8 cellular contexts compared by ENCODE assay signal in genomic region chr5:132064738-132065331, GRCh38. TPM values are rescaled to one million over a fixed set of nuclear protein-coding genes. Genes with fewer than 3 reads are reported as not detected.
DNase-seq lines count a peak whose midpoint lies in the region; ATAC-seq, FAIRE-seq and TF ChIP-seq lines count a peak whose summit lies in the region.

No MANE protein-coding gene starts in this region.

- no peak overlapping the region for H3K27ac ChIP-seq in A549
- H3K27ac ChIP-seq in HepG2 (ENCODE audit: extremely low read length, insufficient read depth, low read length) = no peak overlapping the region

- H3K4me3 Mint-ChIP-seq in chondrocyte (ENCODE audit: unreplicated experiment) = no peak overlapping the region

- no peak overlapping the region for H3K27ac Mint-ChIP-seq in chondrocyte (ENCODE audit: unreplicated experiment)

- WGBS in A549 (ENCODE audit: missing lambda C conversion rate) = 74% methylated on average over 6 of the region's 11 CpGs
- 36% methylated on average over 11 of the region's 11 CpGs for WGBS in HepG2 (ENCODE audit: low lambda C conversion rate)

- H3K9me3 ChIP-seq in A549 = no peaks in the 10 kb centered on the region
- no peaks in the 10 kb centered on the region for H3K9me3 ChIP-seq in HepG2 (ENCODE audit: low read length)

- H3K27me3 ChIP-seq in HepG2 (ENCODE audit: control insufficient read depth in 1 of 2, insufficient read depth in 2 of 2, low read length in 2 of 2) = peaks cover 4 to 26% of the 10 kb centered on the region in 2 experiments; a peak in 3 of 5 replicates

- peaks cover 2% of the 10 kb centered on the region for H3K4me1 Mint-ChIP-seq in chondrocyte (ENCODE audit: low read depth)

- TF ChIP-seq POLR2A in A549 (IDR thresholded peaks at IDR 0.05; ENCODE audit: low read length) = no peak
- no peak for TF ChIP-seq POLR2A in HepG2 (IDR thresholded peaks at IDR 0.05; ENCODE audit: insufficient read depth in 1 of 2, low read depth in 2 of 2, low read length in 2 of 2)

- CTCF ChIA-PET in A549 (lab: Yijun Ruan, JAX) = interaction anchor here (0.8 to 5.6 kb wide), 54 partner anchors 10 to 642 kb away, joined by 3 to 86 read pairs (median 4); partner anchors contain the start of gene CSF2
- CTCF ChIA-PET in HepG2 (lab: Yijun Ruan, JAX; ENCODE audit: low intra/inter-chr PET ratio, low total read pairs) = interaction anchor here (2.1 kb wide), 1 partner anchor 69 kb away, joined by 25 read pairs; no protein-coding TSS in a partner anchor

- no peaks in the 10 kb centered on the region for H3K4me1 ChIP-seq in A549
- H3K4me1 ChIP-seq in HepG2 (ENCODE audit: insufficient read depth, low read length) = peaks cover 9% of the 10 kb centered on the region

- TF ChIP-seq RAD21 in A549 (conservative IDR thresholded peaks at IDR 0.05 in 1 of 2, IDR thresholded peaks at IDR 0.05 in 1 of 2) (peak; percentile 56 to 73; a peak in 4 of 5 replicates), HepG2 (CRISPR knock-in tag; IDR thresholded peaks at IDR 0.05) (peak; percentile 28; the same call in 1 of the 2 replicates)

- intact Hi-C loops in HepG2 (cut with micrococcal nuclease; ENCODE audit: unreplicated experiment) = loop anchor here (1.0 to 5.0 kb wide), 2 partner anchors 69 to 112 kb away; no protein-coding TSS in a partner anchor

- no TSS peak for BruUV-seq in HepG2 (replicated peaks; lab: Mats Ljungman, UMichigan)

- no peaks in the 10 kb centered on the region for H3K79me2 ChIP-seq in HepG2 (ENCODE audit: insufficient read depth, low read length)

- H3K36me3 Mint-ChIP-seq in chondrocyte (ENCODE audit: low read depth) = no peaks in the 10 kb centered on the region

- H3K9me3 Mint-ChIP-seq in chondrocyte (ENCODE audit: low read depth) = no peaks in the 10 kb centered on the region

- POLR2A ChIA-PET in A549 (lab: Yijun Ruan, JAX) = interaction anchor here (0.6 to 1.6 kb wide), 2 partner anchors 24 to 229 kb away, joined by 4 to 6 read pairs; partner anchors contain the start of gene SLC22A4
- POLR2A ChIA-PET in HepG2 (lab: Yijun Ruan, JAX) = no interaction called here

- H3K4me2 ChIP-seq in A549 (no peak overlapping the region), HepG2 (ENCODE audit: low read depth, low read length) (peak overlapping the region; percentile 20; the same call in 1 of the 2 replicates)

- no peak for TF ChIP-seq EP300 in A549 (IDR thresholded peaks at IDR 0.05)
- no peak for TF ChIP-seq EP300 in HepG2 (IDR thresholded peaks at IDR 0.05; ENCODE audit: low read depth in 2 of 2, low read length in 2 of 2)
- TF ChIP-seq EP300 in HepG2 (CRISPR knock-in tag; IDR thresholded peaks at IDR 0.05; ENCODE audit: borderline replicate concordance) = no peak

- H3K9ac ChIP-seq in HepG2 (ENCODE audit: insufficient read depth, low read depth, low read length) = no peak overlapping the region

- H4K20me1 ChIP-seq in HepG2 (ENCODE audit: insufficient read depth, low read length) = no peaks in the 10 kb centered on the region

- DNase-seq in A549 (ENCODE audit: low read depth in 1 of 2, low spot score in 1 of 2) = peak; percentile 78 to 84
- DNase-seq in GM13977 (ENCODE audit: low spot score) = peak; percentile 84
- peak; percentile 23 for DNase-seq in NCI-H510A (lab: John Stamatoyannopoulos, UW)
- peak; percentile 69 to 82 for DNase-seq in activated CD4-positive, alpha-beta T cell treated with anti-CD3 and anti-CD28 coated beads for 4 hours
- peak; percentile 82 for DNase-seq in chondrocyte (ENCODE audit: low spot score)
- peak; percentile 52 for DNase-seq in HepG2 (ENCODE audit: low spot score)
- DNase-seq in stimulated activated CD4-positive, alpha-beta T cell treated with anti-CD3 and anti-CD28 coated beads, TNF-alpha, amount 100 ng/mL, for 1 hour (ENCODE audit: low read depth in 3 of 3, low spot score in 1 of 3) = peak; percentile 48 to 77 (median 54)

- in situ Hi-C loops in GM13977 (cut with MboI; ENCODE audit: low pct_unique_long_range_greater_than_20kb, low sequenced_read_pairs, unreplicated experiment) = loop anchor here (10.0 to 25.0 kb wide), 2 partner anchors 70 to 297 kb away; partner anchors contain the start of gene SLC22A5
- in situ Hi-C loops in HepG2 (cut with HindIII; ENCODE audit: extremely low pct_ligation_motif_present, low pct_unique_long_range_greater_than_20kb) = no loop called here

- no peaks in the 10 kb centered on the region for H3K27me3 Mint-ChIP-seq in chondrocyte (ENCODE audit: low read depth)

- H3K4me3 ChIP-seq in A549 (no peak overlapping the region), HepG2 (replicated peaks in 1 of 3; ENCODE audit: insufficient read depth in 1 of 3, low read depth in 2 of 3, low read length in 3 of 3) (no peak overlapping the region)

- no peaks in the 10 kb centered on the region for H3K36me3 ChIP-seq in HepG2 (replicated peaks in 1 of 2; ENCODE audit: control insufficient read depth in 1 of 2, insufficient read depth in 2 of 2, low read length in 2 of 2)

- FAIRE-seq in A549 (lab: Jason Lieb, UNC) (no peak), HepG2 (lab: Jason Lieb, UNC) (peak; percentile 78)

- TF ChIP-seq CTCF in A549 (IDR thresholded peaks at IDR 0.05) (peak; percentile 73), GM13977 (IDR thresholded peaks at IDR 0.05; ENCODE audit: extremely low read depth, insufficient read depth, missing control alignments) (peak; percentile 94), chondrocyte (IDR thresholded peaks at IDR 0.05) (peak; percentile 81), HepG2 (CRISPR knock-in tag; IDR thresholded peaks at IDR 0.05) (peak; percentile 84)

- no peak overlapping the region for H2AFZ ChIP-seq in HepG2 (ENCODE audit: low read length)

- ATAC-seq in A549 = peak; percentile 84 to 93
- ATAC-seq in HG02938 (IDR thresholded peaks at IDR 0.05; ENCODE audit: unreplicated experiment) = peak; percentile 70
- ATAC-seq in HepG2 = peak; percentile 85

RNA-seq across cellular contexts. Expression of gene IL3, which starts 4.4 kb away (rescaled TPM):
- polyA plus RNA-seq in A549 (2011; rRNA removed) (not detected in 2 replicates), A549 (2017; fragmentation: RNase III; extraction: RNeasy Plus Mini Kit Qiagen cat#74134 plus additional on column Dnase treatment) (not detected in 3 replicates), HepG2 (2011; rRNA removed) (not detected in 2 replicates)
- not detected in 2 replicates for polyA plus RNA-seq in A549 (2012; cell fraction: cytosol; rRNA removed)
- polyA plus RNA-seq in A549 (2012; cell fraction: nucleus; rRNA removed) = not detected in 2 replicates
- not detected in 2 replicates for polyA minus RNA-seq in A549 (2011; rRNA and poly(A)+ RNA removed)
- total RNA-seq in chondrocyte (not detected in 3 replicates), HepG2 (2016; rRNA removed; fragmentation: Illumina TruSeq; extraction: Trizol) (not detected in 2 replicates)
- not detected in 2 replicates for total RNA-seq in HepG2 (2016; cell fraction: cytosol; rRNA removed; fragmentation: Illumina TruSeq; extraction: Trizol; ENCODE audit: low read depth)
- not detected in 2 replicates for total RNA-seq in HepG2 (2016; cell fraction: insoluble cytoplasmic fraction; rRNA removed; fragmentation: Illumina TruSeq; extraction: Trizol)
- total RNA-seq in HepG2 (2016; cell fraction: membrane; rRNA removed; fragmentation: Illumina TruSeq; extraction: Trizol) = not detected in 2 replicates
- not detected in 2 replicates for total RNA-seq in HepG2 (2016; cell fraction: nucleus; rRNA removed; fragmentation: Illumina TruSeq; extraction: Trizol)
- not detected in 2 replicates for polyA plus RNA-seq in HepG2 (2011; cell fraction: cytosol; rRNA removed)
- polyA plus RNA-seq in HepG2 (2011; cell fraction: nucleus; rRNA removed) = not detected in 2 replicates
- not detected in 2 replicates for polyA plus RNA-seq in HepG2 (2012)
- not detected in 2 replicates for polyA plus RNA-seq in HepG2 (2016; cell fraction: cytosol; fragmentation: Illumina TruSeq; extraction: Trizol; ENCODE audit: low read depth)
- not detected in 2 replicates for polyA plus RNA-seq in HepG2 (2016; cell fraction: insoluble cytoplasmic fraction; fragmentation: Illumina TruSeq; extraction: Trizol; ENCODE audit: low read depth)
- polyA plus RNA-seq in HepG2 (2016; cell fraction: membrane; fragmentation: Illumina TruSeq; extraction: Trizol; ENCODE audit: low read depth) = not detected in 2 replicates
- not detected in 2 replicates for polyA plus RNA-seq in HepG2 (2016; cell fraction: nucleus; fragmentation: Illumina TruSeq; extraction: Trizol; ENCODE audit: insufficient read depth, low read depth)
- not detected in 2 replicates for polyA minus RNA-seq in HepG2 (2011; rRNA and poly(A)+ RNA removed; ENCODE audit: low replicate concordance)
- not detected in 2 replicates for polyA minus RNA-seq in HepG2 (2011; cell fraction: cytosol; rRNA and poly(A)+ RNA removed)
- not detected in 2 replicates for polyA minus RNA-seq in HepG2 (2011; cell fraction: nucleus; rRNA and poly(A)+ RNA removed)

RNA-seq across cellular contexts. Expression of gene CSF2, which starts 8.8 kb away (rescaled TPM):
- 0.21 TPM in 1 of 2 replicates, not detected in the other for polyA plus RNA-seq in A549 (2011; rRNA removed)
- 0.19 TPM in 2 replicates for polyA plus RNA-seq in A549 (2012; cell fraction: cytosol; rRNA removed)
- 0.11 and 0.76 TPM in 2 replicates for polyA plus RNA-seq in A549 (2012; cell fraction: nucleus; rRNA removed)
- 0.34 TPM in 1 of 3 replicates, not detected in the others for polyA plus RNA-seq in A549 (2017; fragmentation: RNase III; extraction: RNeasy Plus Mini Kit Qiagen cat#74134 plus additional on column Dnase treatment)
- polyA minus RNA-seq in A549 (2011; rRNA and poly(A)+ RNA removed) = not detected in 2 replicates
- total RNA-seq in chondrocyte = not detected in 3 replicates
- not detected in 2 replicates for total RNA-seq in HepG2 (2016; rRNA removed; fragmentation: Illumina TruSeq; extraction: Trizol)
- total RNA-seq in HepG2 (2016; cell fraction: cytosol; rRNA removed; fragmentation: Illumina TruSeq; extraction: Trizol; ENCODE audit: low read depth) = not detected in 2 replicates
- total RNA-seq in HepG2 (2016; cell fraction: insoluble cytoplasmic fraction; rRNA removed; fragmentation: Illumina TruSeq; extraction: Trizol) = not detected in 2 replicates
- not detected in 2 replicates for total RNA-seq in HepG2 (2016; cell fraction: membrane; rRNA removed; fragmentation: Illumina TruSeq; extraction: Trizol)
- not detected in 2 replicates for total RNA-seq in HepG2 (2016; cell fraction: nucleus; rRNA removed; fragmentation: Illumina TruSeq; extraction: Trizol)
- not detected in 2 replicates for polyA plus RNA-seq in HepG2 (2011; rRNA removed)
- polyA plus RNA-seq in HepG2 (2011; cell fraction: cytosol; rRNA removed) = not detected in 2 replicates
- not detected in 2 replicates for polyA plus RNA-seq in HepG2 (2011; cell fraction: nucleus; rRNA removed)
- polyA plus RNA-seq in HepG2 (2012) = not detected in 2 replicates
- polyA plus RNA-seq in HepG2 (2016; cell fraction: cytosol; fragmentation: Illumina TruSeq; extraction: Trizol; ENCODE audit: low read depth) = not detected in 2 replicates
- polyA plus RNA-seq in HepG2 (2016; cell fraction: insoluble cytoplasmic fraction; fragmentation: Illumina TruSeq; extraction: Trizol; ENCODE audit: low read depth) = not detected in 2 replicates
- not detected in 2 replicates for polyA plus RNA-seq in HepG2 (2016; cell fraction: membrane; fragmentation: Illumina TruSeq; extraction: Trizol; ENCODE audit: low read depth)
- not detected in 2 replicates for polyA plus RNA-seq in HepG2 (2016; cell fraction: nucleus; fragmentation: Illumina TruSeq; extraction: Trizol; ENCODE audit: insufficient read depth, low read depth)
- not detected in 2 replicates for polyA minus RNA-seq in HepG2 (2011; rRNA and poly(A)+ RNA removed; ENCODE audit: low replicate concordance)
- polyA minus RNA-seq in HepG2 (2011; cell fraction: cytosol; rRNA and poly(A)+ RNA removed) = not detected in 2 replicates
- not detected in 2 replicates for polyA minus RNA-seq in HepG2 (2011; cell fraction: nucleus; rRNA and poly(A)+ RNA removed)

RNA-seq across cellular contexts. Expression of gene ACSL6, which starts 53.4 kb away (rescaled TPM):
- polyA plus RNA-seq in A549 (2011; rRNA removed) (0.05 and 0.09 TPM in 2 replicates), A549 (2017; fragmentation: RNase III; extraction: RNeasy Plus Mini Kit Qiagen cat#74134 plus additional on column Dnase treatment) (0.05 to 0.07 TPM (median 0.06 TPM) in 3 replicates), HepG2 (2011; rRNA removed) (3.8 and 8.3 TPM in 2 replicates)
- polyA plus RNA-seq in A549 (2012; cell fraction: cytosol; rRNA removed) = 0.04 and 0.06 TPM in 2 replicates
- polyA plus RNA-seq in A549 (2012; cell fraction: nucleus; rRNA removed) = 0.08 and 0.43 TPM in 2 replicates
- 0.73 and 0.91 TPM in 2 replicates for polyA minus RNA-seq in A549 (2011; rRNA and poly(A)+ RNA removed)
- total RNA-seq in chondrocyte (not detected in 3 replicates), HepG2 (2016; rRNA removed; fragmentation: Illumina TruSeq; extraction: Trizol) (2.5 and 3.7 TPM in 2 replicates)
- 0.40 and 0.71 TPM in 2 replicates for total RNA-seq in HepG2 (2016; cell fraction: cytosol; rRNA removed; fragmentation: Illumina TruSeq; extraction: Trizol; ENCODE audit: low read depth)
- total RNA-seq in HepG2 (2016; cell fraction: insoluble cytoplasmic fraction; rRNA removed; fragmentation: Illumina TruSeq; extraction: Trizol) = 2.5 and 3.7 TPM in 2 replicates
- total RNA-seq in HepG2 (2016; cell fraction: membrane; rRNA removed; fragmentation: Illumina TruSeq; extraction: Trizol) = 1.2 and 1.4 TPM in 2 replicates
- 7.7 and 9.1 TPM in 2 replicates for total RNA-seq in HepG2 (2016; cell fraction: nucleus; rRNA removed; fragmentation: Illumina TruSeq; extraction: Trizol)
- polyA plus RNA-seq in HepG2 (2011; cell fraction: cytosol; rRNA removed) = 1.2 and 1.9 TPM in 2 replicates
- 34.1 and 36.0 TPM in 2 replicates for polyA plus RNA-seq in HepG2 (2011; cell fraction: nucleus; rRNA removed)
- 2.4 and 4.2 TPM in 2 replicates for polyA plus RNA-seq in HepG2 (2012)
- 0.34 and 0.45 TPM in 2 replicates for polyA plus RNA-seq in HepG2 (2016; cell fraction: cytosol; fragmentation: Illumina TruSeq; extraction: Trizol; ENCODE audit: low read depth)
- 1.7 and 2.1 TPM in 2 replicates for polyA plus RNA-seq in HepG2 (2016; cell fraction: insoluble cytoplasmic fraction; fragmentation: Illumina TruSeq; extraction: Trizol; ENCODE audit: low read depth)
- polyA plus RNA-seq in HepG2 (2016; cell fraction: membrane; fragmentation: Illumina TruSeq; extraction: Trizol; ENCODE audit: low read depth) = 0.49 and 0.72 TPM in 2 replicates
- 7.7 and 7.8 TPM in 2 replicates for polyA plus RNA-seq in HepG2 (2016; cell fraction: nucleus; fragmentation: Illumina TruSeq; extraction: Trizol; ENCODE audit: insufficient read depth, low read depth)
- 0.35 and 13.5 TPM in 2 replicates for polyA minus RNA-seq in HepG2 (2011; rRNA and poly(A)+ RNA removed; ENCODE audit: low replicate concordance)
- 0.88 and 2.8 TPM in 2 replicates for polyA minus RNA-seq in HepG2 (2011; cell fraction: cytosol; rRNA and poly(A)+ RNA removed)
- polyA minus RNA-seq in HepG2 (2011; cell fraction: nucleus; rRNA and poly(A)+ RNA removed) = 11.3 and 17.3 TPM in 2 replicates

Comparison
In these comparisons a context has a peak if more than half of its experiments do, and no peak if none do; other contexts are left out.
1. DNase-seq: peak in every context shown above with its lines; median percentile 84 in GM13977; 82 in chondrocyte; 81 in A549; 76 in activated CD4-positive, alpha-beta T cell treated with anti-CD3 and anti-CD28 coated beads for 4 hours; 54 in stimulated activated CD4-positive, alpha-beta T cell treated with anti-CD3 and anti-CD28 coated beads, TNF-alpha, amount 100 ng/mL, for 1 hour; 52 in HepG2; 23 in NCI-H510A.
2. Of the 38 proteins assayed by ChIP-seq in both HepG2 and A549: peak only in HepG2: none; only in A549: none; in both: CTCF, RAD21 and SMC3; in neither: 35.